Comparison of ENCODE assay signal across 9 cellular contexts in genomic region chr3:24415819-24416218, GRCh38.
"Had no signal": no experiment of that assay in that cellular context is flagged by ENCODE, and none has a peak within 500 bp of the region (broad histone marks: within the 10 kb centered on the region; RNA-seq: fewer than 3 reads in every experiment).

No MANE protein-coding gene starts in this region.

- ATAC-seq: GM23338, HCT116 had no signal

- H3K4me3 ChIP-seq: GM23248, GM23338, HAP-1 had no signal

- H3K36me3 ChIP-seq: HAP-1 had no signal

- H3K9me3 ChIP-seq: HAP-1 had no signal

- H3K27ac ChIP-seq: GM23248 had no signal

- DNase-seq: GM23248, GOT3, H7, H9, HCEC 1CT, HFFc6 had no signal
